Comparison of ENCODE assay signal across 12 cellular contexts in genomic region chr13:35349673-35350278, GRCh38.
A peak's percentile ranks its signal among the peaks of the same experiment; 100 is the strongest.
DNase-seq lines count a peak whose midpoint lies in the region; ATAC-seq, FAIRE-seq and TF ChIP-seq lines count a peak whose summit lies in the region.
"Had no signal": no experiment of that assay in that cellular context is flagged by ENCODE, and none has a peak within 500 bp of the region (broad histone marks: within the 10 kb centered on the region; RNA-seq: fewer than 3 reads in every experiment).

No MANE protein-coding gene starts in this region.

- H3K4me3 ChIP-seq in GM12864 (ENCODE audit: low read depth, low read length) (no peak overlapping the region), right lobe of liver (no peak overlapping the region)

- H3K9me3 Mint-ChIP-seq in activated CD8-positive, alpha-beta T cell treated with anti-CD3 and anti-CD28 coated beads, Interleukin-2, amount 10 ng/mL, durations not matched to agents 7 days and 5 days (ENCODE audit: insufficient read depth) = no peaks in the 10 kb centered on the region
- H3K9me3 Mint-ChIP-seq: stimulated activated naive CD8-positive, alpha-beta T cell treated with anti-CD3 and anti-CD28 coated beads, Interleukin-15, Interleukin-2, amounts not matched to agents 100 ng/mL and 50 ng/mL, for 24 hours had no signal

- in situ Hi-C loops in SK-MEL-5 (cut with HindIII; ENCODE audit: low pct_unique_long_range_greater_than_20kb, low sequenced_read_pairs) = no loop called here

- FAIRE-seq in HTR-8/SVneo (lab: Jason Lieb, UNC) = no peak

- H3K4me3 Mint-ChIP-seq in activated CD8-positive, alpha-beta T cell treated with anti-CD3 and anti-CD28 coated beads, Interleukin-2, amount 10 ng/mL, durations not matched to agents 7 days and 5 days = no peak overlapping the region
- H3K4me3 Mint-ChIP-seq: stimulated activated naive CD8-positive, alpha-beta T cell treated with anti-CD3 and anti-CD28 coated beads, Interleukin-15, Interleukin-2, amounts not matched to agents 100 ng/mL and 50 ng/mL, for 24 hours had no signal

- no peaks in the 10 kb centered on the region for H3K9me3 ChIP-seq in right lobe of liver

- TF ChIP-seq CTCF in GM12864 (IDR thresholded peaks at IDR 0.05; ENCODE audit: low read depth, low read length, missing control alignments) (no peak), right lobe of liver (IDR thresholded peaks at IDR 0.05) (no peak)

- H3K4me1 Mint-ChIP-seq in activated CD8-positive, alpha-beta T cell treated with anti-CD3 and anti-CD28 coated beads, Interleukin-2, amount 10 ng/mL, durations not matched to agents 7 days and 5 days (ENCODE audit: low read depth) = no peaks in the 10 kb centered on the region

- no peaks in the 10 kb centered on the region for H3K27me3 Mint-ChIP-seq in activated CD8-positive, alpha-beta T cell treated with anti-CD3 and anti-CD28 coated beads, Interleukin-2, amount 10 ng/mL, durations not matched to agents 7 days and 5 days (ENCODE audit: low read depth)
- H3K27me3 Mint-ChIP-seq: stimulated activated naive CD8-positive, alpha-beta T cell treated with anti-CD3 and anti-CD28 coated beads, Interleukin-15, Interleukin-2, amounts not matched to agents 100 ng/mL and 50 ng/mL, for 24 hours had no signal

- ATAC-seq in HG02759 (IDR thresholded peaks at IDR 0.05; ENCODE audit: unreplicated experiment) = peak; percentile 66
- ATAC-seq in right lobe of liver = peak; percentile 71 to 99 (median 94)
- ATAC-seq in HG02840 (IDR thresholded peaks at IDR 0.05; ENCODE audit: low FRiP score, unreplicated experiment) = no peak
- ATAC-seq in activated CD8-positive, alpha-beta T cell treated with anti-CD3 and anti-CD28 coated beads, Interleukin-2, amount 10 ng/mL, durations not matched to agents 7 days and 5 days = no peak

- CTCF ChIA-PET in activated CD8-positive, alpha-beta T cell treated with anti-CD3 and anti-CD28 coated beads, Interleukin-2, amount 10 ng/mL, durations not matched to agents 7 days and 5 days (lab: Charles Lee) = no interaction called here

- peaks cover 0 to 8% (median 0%) of the 10 kb centered on the region in 4 donors for H3K4me1 ChIP-seq in right lobe of liver

- DNase-seq in GM12864 (ENCODE audit: low read depth) (peak; percentile 19), SK-MEL-5 (ENCODE audit: low read depth, low spot score) (peak; percentile 98), right lobe of liver (no peak), HTR-8/SVneo (ENCODE audit: insufficient read length, low spot score) (no peak), DMS153 treated with DMSO at 0.1 percent for 48 hours (lab: John Stamatoyannopoulos, UW; ENCODE audit: unreplicated experiment) (no peak)
- no peak for DNase-seq in activated CD8-positive, alpha-beta T cell treated with anti-CD3 and anti-CD28 coated beads, Interleukin-2, amount 10 ng/mL, durations not matched to agents 7 days and 5 days
- DNase-seq: caudate nucleus, DMS79 treated with DMSO at 0.1 percent for 48 hours, KBM-7 had no signal

- no peaks in the 10 kb centered on the region for H3K27me3 ChIP-seq in right lobe of liver

- H3K27ac Mint-ChIP-seq in activated CD8-positive, alpha-beta T cell treated with anti-CD3 and anti-CD28 coated beads, Interleukin-2, amount 10 ng/mL, durations not matched to agents 7 days and 5 days = no peak overlapping the region
- H3K27ac Mint-ChIP-seq: stimulated activated naive CD8-positive, alpha-beta T cell treated with anti-CD3 and anti-CD28 coated beads, Interleukin-15, Interleukin-2, amounts not matched to agents 100 ng/mL and 50 ng/mL, for 24 hours had no signal

- no peak overlapping the region for H3K27ac ChIP-seq in right lobe of liver

- no peak for TF ChIP-seq POLR2A in right lobe of liver (IDR thresholded peaks at IDR 0.05)

- no peaks in the 10 kb centered on the region for H3K36me3 ChIP-seq in right lobe of liver

- WGBS in right lobe of liver (ENCODE audit: insufficient coverage, low coverage, low lambda C conversion rate, missing lambda C conversion rate) = 16% methylated on average over 5 of the region's 5 CpGs

- H3K36me3 Mint-ChIP-seq in activated CD8-positive, alpha-beta T cell treated with anti-CD3 and anti-CD28 coated beads, Interleukin-2, amount 10 ng/mL, durations not matched to agents 7 days and 5 days (ENCODE audit: low read depth) = no peaks in the 10 kb centered on the region

- POLR2A ChIA-PET in activated CD8-positive, alpha-beta T cell treated with anti-CD3 and anti-CD28 coated beads, Interleukin-2, amount 10 ng/mL, durations not matched to agents 7 days and 5 days (lab: Charles Lee) = no interaction called here

- intact Hi-C loops in right lobe of liver (cut with DNase I) = no loop called here

Comparison
In these comparisons a context has a peak if more than half of its experiments do, and no peak if none do; other contexts are left out.
1. DNase-seq: peak in GM12864 (single experiment) and SK-MEL-5 (single experiment); none in right lobe of liver (0 of 3), HTR-8/SVneo (single experiment), DMS153 treated with DMSO at 0.1 percent for 48 hours (single experiment) and activated CD8-positive, alpha-beta T cell treated with anti-CD3 and anti-CD28 coated beads, Interleukin-2, amount 10 ng/mL, durations not matched to agents 7 days and 5 days (single experiment).
2. ATAC-seq: peak in HG02759 (single experiment) and right lobe of liver (4 of 4); none in HG02840 (single experiment) and activated CD8-positive, alpha-beta T cell treated with anti-CD3 and anti-CD28 coated beads, Interleukin-2, amount 10 ng/mL, durations not matched to agents 7 days and 5 days (single experiment).